In genomic region chr11:63614136-63614664, GRCh38 we compare ENCODE assay signal across 8 cellular contexts. TPM values are rescaled to one million over a fixed set of nuclear protein-coding genes. Genes with fewer than 3 reads are reported as not detected.
A peak's percentile ranks its signal among the peaks of the same experiment; 100 is the strongest.
DNase-seq lines count a peak whose midpoint lies in the region; ATAC-seq and TF ChIP-seq lines count a peak whose summit lies in the region.

Gene PLAAT3, minus strand, starts transcription at chr11:63614433. Its CDS starts 419 bp downstream, at chr11:63614014.

- H3K36me3 ChIP-seq in CD8-positive, alpha-beta memory T cell (ENCODE audit: insufficient read depth, low read length) = no peaks in the 10 kb centered on the region
- H3K36me3 ChIP-seq in GM23248 (ENCODE audit: low read depth) = no peaks in the 10 kb centered on the region
- H3K36me3 ChIP-seq in PC-3 (ENCODE audit: low read depth, low read length) = no peaks in the 10 kb centered on the region
- no peaks in the 10 kb centered on the region for H3K36me3 ChIP-seq in neural progenitor cell
- no peaks in the 10 kb centered on the region for H3K36me3 ChIP-seq in uterus

- H3K36me3 Mint-ChIP-seq in CD8-positive, alpha-beta memory T cell = peaks cover 0 to 3% (median 0%) of the 10 kb centered on the region in 3 donors
- H3K36me3 Mint-ChIP-seq in activated naive CD8-positive, alpha-beta T cell = no peaks in the 10 kb centered on the region
- H3K36me3 Mint-ChIP-seq in glutamatergic neuron (ENCODE audit: unreplicated experiment) (no peaks in the 10 kb centered on the region), neural progenitor cell (no peaks in the 10 kb centered on the region)

- H3K9me2 ChIP-seq in GM23248 (ENCODE audit: insufficient read depth) = no peaks in the 10 kb centered on the region
- no peaks in the 10 kb centered on the region for H3K9me2 ChIP-seq in PC-3 (replicated peaks; ENCODE audit: low read length)

- H2AFZ ChIP-seq in GM23248 = peak within 1 kb of the TSS; percentile 86
- peak within 1 kb of the TSS; percentile 95 for H2AFZ ChIP-seq in PC-3 (ENCODE audit: low read length)
- peak within 1 kb of the TSS; percentile 93 for H2AFZ ChIP-seq in neural progenitor cell (replicated peaks)

- intact Hi-C loops in PC-3 (cut with micrococcal nuclease) = loop anchor here (5.0 kb wide), 1 partner anchor 47 kb away; no protein-coding TSS in a partner anchor
- intact Hi-C loops in uterus (cut with DNase I; ENCODE audit: low total_unique reads) = no loop called here

- no peaks in the 10 kb centered on the region for H3K4me1 ChIP-seq in CD8-positive, alpha-beta memory T cell (ENCODE audit: insufficient read depth, low read length)
- no peaks in the 10 kb centered on the region for H3K4me1 ChIP-seq in GM23248 (ENCODE audit: insufficient read depth)
- peaks cover 4% of the 10 kb centered on the region; the same call in 1 of the 2 replicates for H3K4me1 ChIP-seq in PC-3 (ENCODE audit: insufficient read depth, low read length)
- H3K4me1 ChIP-seq in neural progenitor cell = peaks cover 12% of the 10 kb centered on the region
- peaks cover 0 to 6% of the 10 kb centered on the region in 2 donors for H3K4me1 ChIP-seq in uterus

- no peaks in the 10 kb centered on the region for H3K9me3 ChIP-seq in CD8-positive, alpha-beta memory T cell (ENCODE audit: low read length)
- H3K9me3 ChIP-seq in GM23248 (ENCODE audit: low read depth) = no peaks in the 10 kb centered on the region
- H3K9me3 ChIP-seq in PC-3 (ENCODE audit: low read length) = no peaks in the 10 kb centered on the region
- H3K9me3 ChIP-seq in neural progenitor cell (ENCODE audit: low read depth) = no peaks in the 10 kb centered on the region
- no peaks in the 10 kb centered on the region for H3K9me3 ChIP-seq in uterus

- H3K79me2 ChIP-seq in GM23248 (ENCODE audit: insufficient read depth) = no peaks in the 10 kb centered on the region
- H3K79me2 ChIP-seq in PC-3 (ENCODE audit: low read length) = peaks cover 44% of the 10 kb centered on the region
- no peaks in the 10 kb centered on the region for H3K79me2 ChIP-seq in neural progenitor cell (ENCODE audit: low read depth)

- no TSS peak for BruUV-seq in PC-3 (replicated peaks; lab: Mats Ljungman, UMichigan)

- H3K9me3 Mint-ChIP-seq in CD8-positive, alpha-beta memory T cell = no peaks in the 10 kb centered on the region
- H3K9me3 Mint-ChIP-seq in activated naive CD8-positive, alpha-beta T cell (ENCODE audit: low read depth) = no peaks in the 10 kb centered on the region
- H3K9me3 Mint-ChIP-seq in glutamatergic neuron (ENCODE audit: unreplicated experiment) (peaks cover 7% of the 10 kb centered on the region), neural progenitor cell (no peaks in the 10 kb centered on the region)

- in situ Hi-C loops in GM23248 (cut with MboI) = no loop called here

- peak within 1 kb of the TSS; percentile 78 to 93 (median 88) for H3K27ac Mint-ChIP-seq in CD8-positive, alpha-beta memory T cell
- H3K27ac Mint-ChIP-seq in activated naive CD8-positive, alpha-beta T cell = no peak within 1 kb of the TSS
- peak within 1 kb of the TSS; percentile 90 for H3K27ac Mint-ChIP-seq in glutamatergic neuron (ENCODE audit: unreplicated experiment)
- no peak within 1 kb of the TSS for H3K27ac Mint-ChIP-seq in neural progenitor cell

- H3K9ac ChIP-seq in GM23248 (peak within 1 kb of the TSS; percentile 34), PC-3 (ENCODE audit: low read length) (peak within 1 kb of the TSS; percentile 61), neural progenitor cell (no peak within 1 kb of the TSS)

- peaks cover 8% of the 10 kb centered on the region; the same call in 1 of the 2 replicates for H3F3A ChIP-seq in GM23248 (ENCODE audit: insufficient read depth)
- no peaks in the 10 kb centered on the region for H3F3A ChIP-seq in PC-3 (ENCODE audit: low read length, unreplicated experiment)
- peaks cover 35% of the 10 kb centered on the region for H3F3A ChIP-seq in neural progenitor cell (ENCODE audit: low read depth)

- H3K4me3 Mint-ChIP-seq in CD8-positive, alpha-beta memory T cell = peak within 1 kb of the TSS; percentile 87 to 96 (median 90)
- peak within 1 kb of the TSS; percentile 86 for H3K4me3 Mint-ChIP-seq in activated naive CD8-positive, alpha-beta T cell
- H3K4me3 Mint-ChIP-seq in glutamatergic neuron (ENCODE audit: unreplicated experiment) (peak within 1 kb of the TSS; percentile 90), neural progenitor cell (peak within 1 kb of the TSS; percentile 86)

- H3K4me1 Mint-ChIP-seq in CD8-positive, alpha-beta memory T cell = peaks cover 26 to 45% (median 36%) of the 10 kb centered on the region in 3 donors
- H3K4me1 Mint-ChIP-seq in activated naive CD8-positive, alpha-beta T cell (ENCODE audit: low read depth) = peaks cover 10% of the 10 kb centered on the region
- H3K4me1 Mint-ChIP-seq in glutamatergic neuron (ENCODE audit: low read depth, unreplicated experiment) (peaks cover 13% of the 10 kb centered on the region), neural progenitor cell (peaks cover 20% of the 10 kb centered on the region)

- peak within 1 kb of the TSS; percentile 65 for H3K27ac ChIP-seq in CD8-positive, alpha-beta memory T cell (ENCODE audit: low read depth, low read length)
- no peak within 1 kb of the TSS for H3K27ac ChIP-seq in GM23248
- 0 out of 2 replicates have a peak within 1 kb of the TSS, but pooled peaks have one; percentile 2 for H3K27ac ChIP-seq in PC-3 (ENCODE audit: low read length)
- H3K27ac ChIP-seq in neural progenitor cell = no peak within 1 kb of the TSS
- H3K27ac ChIP-seq in uterus = peak within 1 kb of the TSS; percentile 63 to 80

- no peak for TF ChIP-seq CTCF in PC-3 (conservative IDR thresholded peaks at IDR 0.05; ENCODE audit: low read depth, low read length)
- no peak for TF ChIP-seq CTCF in glutamatergic neuron (IDR thresholded peaks at IDR 0.05; ENCODE audit: partially characterized antibody, unreplicated experiment)
- no peak for TF ChIP-seq CTCF in neural progenitor cell (IDR thresholded peaks at IDR 0.05)
- TF ChIP-seq CTCF in uterus (IDR thresholded peaks at IDR 0.05) = no peak

- ATAC-seq in PC-3 (peak; percentile 85), GM21423 (IDR thresholded peaks at IDR 0.05; ENCODE audit: unreplicated experiment) (no peak)

- H3K4me3 ChIP-seq in CD8-positive, alpha-beta memory T cell (ENCODE audit: low read length) = peak within 1 kb of the TSS; percentile 81
- H3K4me3 ChIP-seq in GM23248 (peak within 1 kb of the TSS; percentile 78), PC-3 (ENCODE audit: low read length) (peak within 1 kb of the TSS; percentile 83), neural progenitor cell (peak within 1 kb of the TSS; percentile 59), uterus (peak within 1 kb of the TSS; percentile 61 to 83)

- H3K27me3 Mint-ChIP-seq in CD8-positive, alpha-beta memory T cell = no peaks in the 10 kb centered on the region
- H3K27me3 Mint-ChIP-seq in activated naive CD8-positive, alpha-beta T cell = no peaks in the 10 kb centered on the region
- H3K27me3 Mint-ChIP-seq in glutamatergic neuron (ENCODE audit: unreplicated experiment) (peaks cover 2% of the 10 kb centered on the region), neural progenitor cell (ENCODE audit: insufficient read depth, low read depth) (peaks cover 30% of the 10 kb centered on the region)

- peak within 1 kb of the TSS; percentile 81 for H3K4me2 ChIP-seq in GM23248 (ENCODE audit: unreplicated experiment)
- H3K4me2 ChIP-seq in PC-3 (ENCODE audit: low read length) = peak within 1 kb of the TSS; percentile 92
- H3K4me2 ChIP-seq in neural progenitor cell = peak within 1 kb of the TSS; percentile 97

- WGBS in GM23248 (ENCODE audit: low coverage in 1 of 2, low lambda C conversion rate in 2 of 2, missing lambda C conversion rate in 2 of 2), 2 experiments = 0 to 2% methylated on average over 49 of the region's 53 CpGs

- DNase-seq in CD8-positive, alpha-beta memory T cell = peak in 3 of 5 donors; percentile 7 to 26 (median 22)
- peak; percentile 61 for DNase-seq in GM23248
- peak; percentile 77 for DNase-seq in PC-3
- peak; percentile 78 for DNase-seq in glutamatergic neuron
- peak; percentile 76 for DNase-seq in neural progenitor cell (ENCODE audit: low spot score)
- peak; percentile 47 to 63 for DNase-seq in uterus

- peak; percentile 25 to 60 for TF ChIP-seq POLR2A in uterus (IDR thresholded peaks at IDR 0.05)

- H4K20me1 ChIP-seq in GM23248 (ENCODE audit: insufficient read depth) (no peaks in the 10 kb centered on the region), PC-3 (ENCODE audit: low read length) (no peaks in the 10 kb centered on the region), neural progenitor cell (ENCODE audit: low read depth) (no peaks in the 10 kb centered on the region)

- CTCF ChIA-PET in CD8-positive, alpha-beta memory T cell (lab: Charles Lee) = no interaction called here
- CTCF ChIA-PET in PC-3 (lab: Charles Lee) = interaction anchor here (0.6 kb wide), 1 partner anchor 131 kb away, joined by 4 read pairs; no protein-coding TSS in a partner anchor

- POLR2A ChIA-PET in CD8-positive, alpha-beta memory T cell (lab: Charles Lee) = no interaction called here
- POLR2A ChIA-PET in PC-3 (lab: Charles Lee; ENCODE audit: unreplicated experiment) = interaction anchor here (0.6 kb wide), 1 partner anchor 419 kb away, joined by 3 read pairs; no protein-coding TSS in a partner anchor

- no peaks in the 10 kb centered on the region for H3K27me3 ChIP-seq in CD8-positive, alpha-beta memory T cell (ENCODE audit: insufficient read depth, low read length, poor library complexity, severe bottlenecking)
- H3K27me3 ChIP-seq in GM23248 (replicated peaks; ENCODE audit: insufficient read depth) (no peaks in the 10 kb centered on the region), PC-3 (ENCODE audit: low read length) (no peaks in the 10 kb centered on the region), neural progenitor cell (peaks cover 38% of the 10 kb centered on the region), uterus (no peaks in the 10 kb centered on the region)

RNA-seq across cellular contexts. Expression of gene PLAAT3, which starts in this region (rescaled TPM):
- 10 to 100 TPM; 13.9 to 16.0 TPM for total RNA-seq in CD8-positive, alpha-beta memory T cell
- 39.5 TPM for polyA plus RNA-seq in CD8-positive, alpha-beta memory T cell
- total RNA-seq in GM23248 (2014; rRNA removed; shearing (Covaris generic)) = 1.8 and 4.3 TPM in 2 replicates
- polyA plus RNA-seq in GM23248 (2016; fragmentation: Nextera tagmentation; extraction: Ambion mirVana) = 4.2 and 4.9 TPM in 2 replicates
- total RNA-seq in PC-3 (2014; rRNA removed) (57.8 and 69.0 TPM in 2 replicates), glutamatergic neuron (ENCODE audit: unreplicated experiment) (43.6 TPM), neural progenitor cell (ENCODE audit: low replicate concordance) (4.6 and 8.0 TPM in 2 replicates), uterus (10 to 100 TPM; 10.0 to 32.3 (median 14.0) TPM)

Comparison
In these comparisons a context has a peak if more than half of its experiments do, and no peak if none do; other contexts are left out.
1. DNase-seq: peak in every context shown above with its lines; median percentile 78 in glutamatergic neuron; 77 in PC-3; 76 in neural progenitor cell; 61 in GM23248; 55 in uterus; 22 in CD8-positive, alpha-beta memory T cell.
2. H3K27ac ChIP-seq: peak in CD8-positive, alpha-beta memory T cell (single experiment), PC-3 (single experiment) and uterus (2 of 2); none in GM23248 (single experiment) and neural progenitor cell (single experiment).
3. H3K27ac Mint-ChIP-seq: peak in CD8-positive, alpha-beta memory T cell (8 of 8) and glutamatergic neuron (single experiment); none in activated naive CD8-positive, alpha-beta T cell (single experiment) and neural progenitor cell (single experiment).
4. Peak in every context shown above with its lines, with median percentiles within 50 percentile points of each other: H3K4me3 ChIP-seq, H3K4me3 Mint-ChIP-seq, H2AFZ ChIP-seq and H3K4me2 ChIP-seq.